Comparison of ENCODE assay signal across 8 cellular contexts in genomic region chr1:156124557-156125483, GRCh38. TPM values are rescaled to one million over a fixed set of nuclear protein-coding genes. Genes with fewer than 3 reads are reported as not detected.
DNase-seq lines count a peak whose midpoint lies in the region; ATAC-seq and TF ChIP-seq lines count a peak whose summit lies in the region.

No MANE protein-coding gene starts in this region.

- CTCF ChIA-PET in HCT116 (lab: Charles Lee) (interaction anchor here (0.6 to 8.4 kb wide), 6 partner anchors 11 to 27 kb away, joined by 3 to 189 read pairs (median 10); partner anchors contain the start of gene LMNA), PC-9 (lab: Charles Lee) (interaction anchor here (0.6 kb wide), 1 partner anchor 32 kb away, joined by 3 read pairs; no protein-coding TSS in a partner anchor)

- H3K36me3 ChIP-seq in HCT116 (ENCODE audit: control insufficient read depth in 1 of 2, insufficient read depth in 2 of 2, low read length in 2 of 2) (peaks cover 0 to 15% of the 10 kb centered on the region in 2 experiments; a peak in 1 of 4 replicates), PC-9 (ENCODE audit: low read depth) (0 out of 2 replicates have a peak, but pooled peaks cover 6% of the 10 kb centered on the region), duodenal mucosa (ENCODE audit: control insufficient read depth in 1 of 2, insufficient read depth in 2 of 2, low read length in 2 of 2) (no peaks in the 10 kb centered on the region), neural progenitor cell (no peaks in the 10 kb centered on the region)

- no peak for TF ChIP-seq POLR2A in HCT116 (IDR thresholded peaks at IDR 0.05; ENCODE audit: borderline replicate concordance, extremely low read depth, insufficient read depth, insufficient read length)

- ATAC-seq in HCT116 (peak; percentile 28), GM21825 (IDR thresholded peaks at IDR 0.05; ENCODE audit: unreplicated experiment) (no peak), GM21423 (IDR thresholded peaks at IDR 0.05; ENCODE audit: unreplicated experiment) (no peak)

- RAD21 ChIA-PET in HCT116 (lab: Charles Lee; ENCODE audit: low non-redundant PET in 1 of 2, low total read pairs in 2 of 2, uncharacterized antibody in 2 of 2, unreplicated experiment in 2 of 2): interaction anchor here in 1 of 2 experiments (1.1 kb wide), 1 partner anchor 18 kb away, joined by 3 read pairs; no protein-coding TSS in a partner anchor

- H3F3A ChIP-seq in PC-9 (ENCODE audit: insufficient read depth, low read depth) (peaks cover 99% of the 10 kb centered on the region), neural progenitor cell (ENCODE audit: low read depth) (peaks cover 38% of the 10 kb centered on the region)

- TSS peak; percentile 95 for BruUV-seq in HCT116 (replicated peaks; lab: Mats Ljungman, UMichigan)
- BruUV-seq in PC-9 (replicated peaks; lab: Mats Ljungman, UMichigan): TSS peak; percentile 68

- peak overlapping the region; percentile 52 for H3K4me3 ChIP-seq in HCT116 (replicated peaks in 1 of 2; ENCODE audit: low read depth in 1 of 2, low read length in 2 of 2)
- peak overlapping the region; percentile 56; the same call in 1 of the 2 replicates for H3K4me3 ChIP-seq in PC-9
- peak overlapping the region in 1 of 2 donors; percentile 42 for H3K4me3 ChIP-seq in duodenal mucosa (ENCODE audit: low read depth in 1 of 2, low read length in 2 of 2)
- H3K4me3 ChIP-seq in neural progenitor cell: no peak overlapping the region

- no peak overlapping the region for H3K4me3 Mint-ChIP-seq in neural progenitor cell

- H3K27me3 Mint-ChIP-seq in neural progenitor cell (ENCODE audit: insufficient read depth, low read depth): peaks cover 9% of the 10 kb centered on the region

- no peak for TF ChIP-seq RAD21 in HCT116 (IDR thresholded peaks at IDR 0.05; ENCODE audit: low read depth)

- no peak overlapping the region for H2AFZ ChIP-seq in HCT116 (ENCODE audit: low read depth, low read length, poor library complexity, severe bottlenecking)
- no peak overlapping the region for H2AFZ ChIP-seq in PC-9
- H2AFZ ChIP-seq in neural progenitor cell (replicated peaks): no peak overlapping the region

- DNase-seq in HCT116 (ENCODE audit: low read depth, low spot score) (no peak), PC-9 (peak; percentile 72 to 74), neural progenitor cell (ENCODE audit: low spot score) (no peak), amniotic stem cell (lab: John Stamatoyannopoulos, UW) (no peak)
- no peak for DNase-seq in stimulated activated CD4-positive, alpha-beta T cell treated with anti-CD3 and anti-CD28 coated beads, Interleukin-12 subunit alpha, Interleukin-12 subunit beta, amount 100 ng/mL, for 4 hours

- H3K9me2 ChIP-seq in HCT116 (ENCODE audit: insufficient read depth): no peaks in the 10 kb centered on the region
- no peaks in the 10 kb centered on the region for H3K9me2 ChIP-seq in PC-9 (ENCODE audit: insufficient read depth)

- H3K36me3 Mint-ChIP-seq in neural progenitor cell: peaks cover 6% of the 10 kb centered on the region

- peak overlapping the region; percentile 79 for H3K27ac Mint-ChIP-seq in neural progenitor cell

- peaks cover 99% of the 10 kb centered on the region for H3K79me2 ChIP-seq in HCT116 (ENCODE audit: insufficient read depth, low read length)
- H3K79me2 ChIP-seq in PC-9 (ENCODE audit: low read depth): peaks cover 80% of the 10 kb centered on the region
- H3K79me2 ChIP-seq in neural progenitor cell (ENCODE audit: low read depth): peaks cover 25% of the 10 kb centered on the region

- peaks cover 79 to 100% of the 10 kb centered on the region in 2 experiments for H3K4me1 ChIP-seq in HCT116 (ENCODE audit: control insufficient read depth in 1 of 2, insufficient read depth in 2 of 2, low read length in 2 of 2)
- peaks cover 98% of the 10 kb centered on the region for H3K4me1 ChIP-seq in PC-9 (replicated peaks; ENCODE audit: insufficient read depth)
- peaks cover 90 to 98% of the 10 kb centered on the region in 2 donors for H3K4me1 ChIP-seq in duodenal mucosa (ENCODE audit: control insufficient read depth in 1 of 2, insufficient read depth in 2 of 2, low read length in 2 of 2)
- H3K4me1 ChIP-seq in neural progenitor cell: peaks cover 31% of the 10 kb centered on the region

- H3K9me3 Mint-ChIP-seq in neural progenitor cell: no peaks in the 10 kb centered on the region

- H3K4me1 Mint-ChIP-seq in neural progenitor cell: peaks cover 64% of the 10 kb centered on the region

- peak overlapping the region; percentile 95 for H3K27ac ChIP-seq in HCT116 (ENCODE audit: low read depth, low read length)
- peak overlapping the region; percentile 98 for H3K27ac ChIP-seq in PC-9
- peak overlapping the region; percentile 77 for H3K27ac ChIP-seq in duodenal mucosa (ENCODE audit: low read depth, low read length)
- peak overlapping the region; percentile 48 for H3K27ac ChIP-seq in neural progenitor cell

- H3K9me3 ChIP-seq in HCT116 (ENCODE audit: control insufficient read depth in 1 of 2, insufficient read depth in 1 of 2, low read depth in 1 of 2, low read length in 2 of 2) (no peaks in the 10 kb centered on the region), PC-9 (ENCODE audit: insufficient read depth, low read depth) (no peaks in the 10 kb centered on the region), duodenal mucosa (ENCODE audit: control insufficient read depth in 1 of 2, low read length in 2 of 2) (no peaks in the 10 kb centered on the region), neural progenitor cell (ENCODE audit: low read depth) (no peaks in the 10 kb centered on the region)

- POLR2A ChIA-PET in HCT116 (lab: Charles Lee) (interaction anchor here (0.6 to 6.1 kb wide), 7 partner anchors 11 to 184 kb away, joined by 3 to 56 read pairs (median 4); partner anchors contain the start of gene LMNA), PC-9 (lab: Charles Lee; ENCODE audit: unreplicated experiment) (interaction anchor here (0.6 kb wide), 1 partner anchor 996 kb away, joined by 11 read pairs; no protein-coding TSS in a partner anchor)

- intact Hi-C loops in HCT116 (cut with micrococcal nuclease) (no loop called here), PC-9 (cut with micrococcal nuclease; ENCODE audit: unreplicated experiment) (loop anchor here (10.0 kb wide), 1 partner anchor 380 kb away; the partner anchor contains the start of gene MEF2D)

- H4K20me1 ChIP-seq in HCT116 (ENCODE audit: insufficient read depth): peaks cover 4% of the 10 kb centered on the region; the same call in 1 of the 2 replicates
- H4K20me1 ChIP-seq in PC-9 (ENCODE audit: insufficient read depth): peaks cover 6% of the 10 kb centered on the region; the same call in 1 of the 2 replicates
- H4K20me1 ChIP-seq in neural progenitor cell (ENCODE audit: low read depth): peaks cover 98% of the 10 kb centered on the region

- TF ChIP-seq CTCF in HCT116 (IDR thresholded peaks at IDR 0.05 in 2 of 3, conservative IDR thresholded peaks at IDR 0.05 in 1 of 3; ENCODE audit: borderline replicate concordance in 1 of 3, insufficient read depth in 1 of 3, low read depth in 2 of 3, low read length in 2 of 3) (no peak), PC-9 (conservative IDR thresholded peaks at IDR 0.05) (no peak), neural progenitor cell (IDR thresholded peaks at IDR 0.05) (no peak)

- H3K9ac ChIP-seq in HCT116 (ENCODE audit: low read length): peak overlapping the region; percentile 75
- peak overlapping the region; percentile 35 to 81 for H3K9ac ChIP-seq in duodenal mucosa (ENCODE audit: low read depth in 1 of 2, low read length in 2 of 2)
- H3K9ac ChIP-seq in neural progenitor cell: no peak overlapping the region

- H3K27me3 ChIP-seq in HCT116 (ENCODE audit: insufficient read depth, low read length) (no peaks in the 10 kb centered on the region), PC-9 (ENCODE audit: insufficient read depth, low read depth) (no peaks in the 10 kb centered on the region), duodenal mucosa (ENCODE audit: control insufficient read depth in 1 of 2, insufficient read depth in 2 of 2, low read length in 2 of 2) (no peaks in the 10 kb centered on the region), neural progenitor cell (no peaks in the 10 kb centered on the region)

- peak overlapping the region; percentile 90 for H3K4me2 ChIP-seq in HCT116 (ENCODE audit: low read length)
- peak overlapping the region; percentile 99 for H3K4me2 ChIP-seq in PC-9
- H3K4me2 ChIP-seq in neural progenitor cell: no peak overlapping the region

TF ChIP-seq in HCT116, 20 proteins besides CTCF, POLR2A, EP300 and RAD21:
- TF ChIP-seq ZBTB33 (IDR thresholded peaks at IDR 0.05; ENCODE audit: extremely low read depth, insufficient replicate concordance, low read length) (no peak), POLR2AphosphoS5 (IDR thresholded peaks at IDR 0.05; ENCODE audit: low read depth, low read length) (peak; percentile 75)
- TF ChIP-seq, protein P1, sequence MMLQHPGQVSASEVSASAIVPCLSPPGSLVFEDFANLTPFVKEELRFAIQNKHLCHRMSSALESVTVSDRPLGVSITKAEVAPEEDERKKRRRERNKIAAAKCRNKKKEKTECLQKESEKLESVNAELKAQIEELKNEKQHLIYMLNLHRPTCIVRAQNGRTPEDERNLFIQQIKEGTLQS (IDR thresholded peaks at IDR 0.05): no peak

RNA-seq across cellular contexts. Expression of gene LMNA, which starts 10.3 kb away (rescaled TPM):
- total RNA-seq in HCT116 (2021; ENCODE audit: unreplicated experiment): 528 TPM
- polyA plus RNA-seq in HCT116 (2012): 440 and 523 TPM in 2 replicates
- total RNA-seq in PC-9 (2021): 569 and 580 TPM in 2 replicates
- 20.5 and 35.8 TPM in 2 replicates for total RNA-seq in neural progenitor cell (ENCODE audit: low replicate concordance)

RNA-seq across cellular contexts. Expression of gene SEMA4A, which starts 28.6 kb away (rescaled TPM):
- total RNA-seq in HCT116 (2021; ENCODE audit: unreplicated experiment) (0.39 TPM), PC-9 (2021) (16.2 and 19.1 TPM in 2 replicates), neural progenitor cell (ENCODE audit: low replicate concordance) (0.69 and 1.8 TPM in 2 replicates)
- 0.30 and 0.37 TPM in 2 replicates for polyA plus RNA-seq in HCT116 (2012)

RNA-seq across cellular contexts. Expression of gene MEX3A, which starts 42.6 kb away (rescaled TPM):
- total RNA-seq in HCT116 (2021; ENCODE audit: unreplicated experiment) (6.1 TPM), PC-9 (2021) (6.6 and 7.2 TPM in 2 replicates), neural progenitor cell (ENCODE audit: low replicate concordance) (32.2 and 62.6 TPM in 2 replicates)
- 4.9 and 5.5 TPM in 2 replicates for polyA plus RNA-seq in HCT116 (2012)

Comparison
In these comparisons a context has a peak if more than half of its experiments do, and no peak if none do; other contexts are left out.
1. DNase-seq: peak in PC-9 (2 of 2); none in HCT116 (single experiment), neural progenitor cell (single experiment), amniotic stem cell (single experiment) and stimulated activated CD4-positive, alpha-beta T cell treated with anti-CD3 and anti-CD28 coated beads, Interleukin-12 subunit alpha, Interleukin-12 subunit beta, amount 100 ng/mL, for 4 hours (single experiment).
2. H3K27ac ChIP-seq: peak in every context shown above with its lines; median percentile 98 in PC-9; 95 in HCT116; 77 in duodenal mucosa; 48 in neural progenitor cell.
3. RNA of gene LMNA, which starts 10.3 kb away (total RNA-seq): 569 to 580 TPM in PC-9 and 528 TPM in HCT116 (single experiment); 20.5 to 35.8 TPM in neural progenitor cell; every median in the first group is over 10 times any median in the second.